Comparison of ENCODE assay signal across 12 cellular contexts in genomic region chr22:24950272-24950902, GRCh38. TPM values are rescaled to one million over a fixed set of nuclear protein-coding genes. Genes with fewer than 3 reads are reported as not detected.
DNase-seq lines count a peak whose midpoint lies in the region; ATAC-seq, FAIRE-seq and TF ChIP-seq lines count a peak whose summit lies in the region.
"Had no signal": no experiment of that assay in that cellular context is flagged by ENCODE, and none has a peak within 500 bp of the region (broad histone marks: within the 10 kb centered on the region; RNA-seq: fewer than 3 reads in every experiment).

No MANE protein-coding gene starts in this region.

- TF ChIP-seq CTCF in HepG2 (CRISPR knock-in tag; IDR thresholded peaks at IDR 0.05) (no peak), right lobe of liver (IDR thresholded peaks at IDR 0.05) (no peak), hepatocyte (IDR thresholded peaks at IDR 0.05; ENCODE audit: poor library complexity) (no peak)

- DNase-seq in HepG2 (ENCODE audit: low spot score) (peak; percentile 20), right lobe of liver (no peak), T-helper 17 cell (no peak), hepatocyte (ENCODE audit: low spot score) (no peak), hepatic stellate cell (ENCODE audit: low spot score) (no peak), ureter (ENCODE audit: low spot score) (no peak)
- no peak for DNase-seq in activated naive CD4-positive, alpha-beta T cell treated with Interleukin-2 at 50 U/mL for 16 hours
- DNase-seq: activated naive CD8-positive, alpha-beta T cell treated with anti-CD3 and anti-CD28 coated beads for 36 hours; stimulated activated CD4-positive, alpha-beta T cell treated with anti-CD3 and anti-CD28 coated beads, Interleukin-15, amount 100 ng/mL, for 24 hours; upper lobe of left lung had no signal

- no peaks in the 10 kb centered on the region for H4K20me1 ChIP-seq in HepG2 (ENCODE audit: insufficient read depth, low read length)
- H4K20me1 ChIP-seq in hepatocyte (ENCODE audit: insufficient read depth, poor library complexity, severe bottlenecking): no peaks in the 10 kb centered on the region

- H3K36me3 ChIP-seq in HepG2 (replicated peaks in 1 of 2; ENCODE audit: control insufficient read depth in 1 of 2, insufficient read depth in 2 of 2, low read length in 2 of 2) (no peaks in the 10 kb centered on the region), right lobe of liver (no peaks in the 10 kb centered on the region), hepatocyte (replicated peaks; ENCODE audit: insufficient read depth, low read depth) (no peaks in the 10 kb centered on the region)
- H3K36me3 ChIP-seq: upper lobe of left lung had no signal

- H3K36me3 Mint-ChIP-seq in T-helper 17 cell (ENCODE audit: low read depth): peaks cover 5% of the 10 kb centered on the region
- H3K36me3 Mint-ChIP-seq: activated naive CD8-positive, alpha-beta T cell treated with anti-CD3 and anti-CD28 coated beads for 36 hours had no signal

- no peak for TF ChIP-seq POLR2A in HepG2 (IDR thresholded peaks at IDR 0.05; ENCODE audit: insufficient read depth in 1 of 2, low read depth in 2 of 2, low read length in 2 of 2)
- no peak for TF ChIP-seq POLR2A in right lobe of liver (IDR thresholded peaks at IDR 0.05)

- 28% methylated on average over 7 of the region's 7 CpGs for WGBS in HepG2 (ENCODE audit: low lambda C conversion rate)
- WGBS in right lobe of liver (ENCODE audit: insufficient coverage, low coverage, low lambda C conversion rate, missing lambda C conversion rate): 18% methylated on average over 5 of the region's 7 CpGs
- WGBS in hepatocyte (ENCODE audit: low lambda C conversion rate, missing lambda C conversion rate): 38% methylated on average over 7 of the region's 7 CpGs

- H3K79me2 ChIP-seq in HepG2 (ENCODE audit: insufficient read depth, low read length) (peaks cover 19% of the 10 kb centered on the region), hepatocyte (peaks cover 14% of the 10 kb centered on the region)

- H3K27me3 ChIP-seq in HepG2 (ENCODE audit: control insufficient read depth in 1 of 2, insufficient read depth in 2 of 2, low read length in 2 of 2) (no peaks in the 10 kb centered on the region), right lobe of liver (no peaks in the 10 kb centered on the region), hepatocyte (no peaks in the 10 kb centered on the region)

- peaks cover 36% of the 10 kb centered on the region for H3K4me1 ChIP-seq in HepG2 (ENCODE audit: insufficient read depth, low read length)
- H3K4me1 ChIP-seq in right lobe of liver: peaks cover 0 to 13% (median 5%) of the 10 kb centered on the region in 4 donors
- peaks cover 12% of the 10 kb centered on the region for H3K4me1 ChIP-seq in hepatocyte (ENCODE audit: insufficient read depth)

- peak overlapping the region; percentile 33 for H3K4me3 Mint-ChIP-seq in T-helper 17 cell
- H3K4me3 Mint-ChIP-seq: activated naive CD8-positive, alpha-beta T cell treated with anti-CD3 and anti-CD28 coated beads for 36 hours had no signal

- no peaks in the 10 kb centered on the region for H3K9me2 ChIP-seq in hepatocyte (replicated peaks; ENCODE audit: insufficient read depth)

- FAIRE-seq in HepG2 (lab: Jason Lieb, UNC): no peak

- BruUV-seq in HepG2 (replicated peaks; lab: Mats Ljungman, UMichigan): no TSS peak

- peak overlapping the region in 1 of 3 experiments; percentile 35; a peak in 1 of 6 replicates for H3K4me3 ChIP-seq in HepG2 (replicated peaks in 1 of 3; ENCODE audit: insufficient read depth in 1 of 3, low read depth in 2 of 3, low read length in 3 of 3)
- H3K4me3 ChIP-seq in right lobe of liver: no peak overlapping the region
- H3K4me3 ChIP-seq in hepatocyte: no peak overlapping the region
- H3K4me3 ChIP-seq: upper lobe of left lung had no signal

- H3K9me3 ChIP-seq in HepG2 (ENCODE audit: low read length): no peaks in the 10 kb centered on the region
- H3K9me3 ChIP-seq in right lobe of liver: no peaks in the 10 kb centered on the region
- H3K9me3 ChIP-seq in T-helper 17 cell (ENCODE audit: control insufficient read depth, low read length, poor library complexity, severe bottlenecking): no peaks in the 10 kb centered on the region
- H3K9me3 ChIP-seq in hepatocyte (ENCODE audit: low read depth): no peaks in the 10 kb centered on the region
- H3K9me3 ChIP-seq: upper lobe of left lung had no signal

- peaks cover 83% of the 10 kb centered on the region for H3K27me3 Mint-ChIP-seq in T-helper 17 cell

- POLR2A ChIA-PET in HepG2 (lab: Yijun Ruan, JAX): interaction anchor here (0.6 kb wide), 1 partner anchor 48 kb away, joined by 3 read pairs; no protein-coding TSS in a partner anchor

- intact Hi-C loops in HepG2 (cut with micrococcal nuclease; ENCODE audit: unreplicated experiment): loop anchor here (5.0 kb wide), 1 partner anchor 77 kb away; no protein-coding TSS in a partner anchor
- intact Hi-C loops in right lobe of liver (cut with DNase I): loop anchor here (5.0 kb wide), 2 partner anchors 97 to 102 kb away; no protein-coding TSS in a partner anchor

- H2AFZ ChIP-seq in HepG2 (ENCODE audit: low read length): peak overlapping the region; percentile 56
- H2AFZ ChIP-seq in hepatocyte: no peak overlapping the region

- peaks cover 14% of the 10 kb centered on the region for H3K4me1 Mint-ChIP-seq in T-helper 17 cell

- no peak overlapping the region for H3K9ac ChIP-seq in HepG2 (ENCODE audit: insufficient read depth, low read depth, low read length)
- H3K9ac ChIP-seq: KMS-11 had no signal

- H3K4me2 ChIP-seq in HepG2 (ENCODE audit: low read depth, low read length): peak overlapping the region; percentile 59
- peak overlapping the region; percentile 70 for H3K4me2 ChIP-seq in hepatocyte
- H3K4me2 ChIP-seq: KMS-11 had no signal

- in situ Hi-C loops in HepG2 (cut with HindIII; ENCODE audit: extremely low pct_ligation_motif_present, low pct_unique_long_range_greater_than_20kb): loop anchor here (5.0 kb wide), 1 partner anchor 77 kb away; no protein-coding TSS in a partner anchor

- ATAC-seq in HepG2 (no peak), right lobe of liver (no peak), T-helper 17 cell (no peak), GM19452 (IDR thresholded peaks at IDR 0.05; ENCODE audit: unreplicated experiment) (no peak)

- TF ChIP-seq EP300 in HepG2 (IDR thresholded peaks at IDR 0.05; ENCODE audit: low read depth in 2 of 2, low read length in 2 of 2) (no peak), HepG2 (CRISPR knock-in tag; IDR thresholded peaks at IDR 0.05; ENCODE audit: borderline replicate concordance) (no peak)

- H3K27ac Mint-ChIP-seq in T-helper 17 cell: no peak overlapping the region
- H3K27ac Mint-ChIP-seq: activated naive CD8-positive, alpha-beta T cell treated with anti-CD3 and anti-CD28 coated beads for 36 hours had no signal

- TF ChIP-seq RAD21 in HepG2 (CRISPR knock-in tag; IDR thresholded peaks at IDR 0.05): no peak

- no peak overlapping the region for H3K27ac ChIP-seq in HepG2 (ENCODE audit: extremely low read length, insufficient read depth, low read length)
- no peak overlapping the region for H3K27ac ChIP-seq in right lobe of liver
- no peak overlapping the region for H3K27ac ChIP-seq in hepatocyte
- H3K27ac ChIP-seq: KMS-11, upper lobe of left lung had no signal

- CTCF ChIA-PET in HepG2 (lab: Yijun Ruan, JAX; ENCODE audit: low intra/inter-chr PET ratio, low total read pairs): interaction anchor here (0.9 to 2.4 kb wide), 2 partner anchors 98 to 107 kb away, joined by 3 to 20 read pairs; no protein-coding TSS in a partner anchor

RNA-seq across cellular contexts. Expression of gene KIAA1671, which starts 2.1 kb away (rescaled TPM):
- total RNA-seq in HepG2 (2016; rRNA removed; fragmentation: Illumina TruSeq; extraction: Trizol) (12.0 and 13.5 TPM in 2 replicates), right lobe of liver (10 to 100 TPM; 31.1 to 56.6 (median 39.2) TPM), T-helper 17 cell (1 to 10 TPM; 1.4 to 3.2 TPM), hepatocyte (24.1 and 26.5 TPM in 2 replicates), ureter (43.7 TPM)
- 1.2 and 1.5 TPM in 2 replicates for total RNA-seq in HepG2 (2016; cell fraction: cytosol; rRNA removed; fragmentation: Illumina TruSeq; extraction: Trizol; ENCODE audit: low read depth)
- total RNA-seq in HepG2 (2016; cell fraction: insoluble cytoplasmic fraction; rRNA removed; fragmentation: Illumina TruSeq; extraction: Trizol): 10.6 and 12.4 TPM in 2 replicates
- total RNA-seq in HepG2 (2016; cell fraction: membrane; rRNA removed; fragmentation: Illumina TruSeq; extraction: Trizol): 5.9 TPM in 2 replicates
- total RNA-seq in HepG2 (2016; cell fraction: nucleus; rRNA removed; fragmentation: Illumina TruSeq; extraction: Trizol): 18.9 and 21.9 TPM in 2 replicates
- polyA plus RNA-seq in HepG2 (2011; rRNA removed) (13.6 and 13.7 TPM in 2 replicates), hepatocyte (7.0 and 8.1 TPM in 2 replicates)
- 6.1 and 8.9 TPM in 2 replicates for polyA plus RNA-seq in HepG2 (2011; cell fraction: cytosol; rRNA removed)
- 14.1 and 14.4 TPM in 2 replicates for polyA plus RNA-seq in HepG2 (2011; cell fraction: nucleus; rRNA removed)
- polyA plus RNA-seq in HepG2 (2012): 8.2 and 9.7 TPM in 2 replicates
- 0.76 and 0.78 TPM in 2 replicates for polyA plus RNA-seq in HepG2 (2016; cell fraction: cytosol; fragmentation: Illumina TruSeq; extraction: Trizol; ENCODE audit: low read depth)
- 10.8 and 14.0 TPM in 2 replicates for polyA plus RNA-seq in HepG2 (2016; cell fraction: insoluble cytoplasmic fraction; fragmentation: Illumina TruSeq; extraction: Trizol; ENCODE audit: low read depth)
- 2.0 and 2.7 TPM in 2 replicates for polyA plus RNA-seq in HepG2 (2016; cell fraction: membrane; fragmentation: Illumina TruSeq; extraction: Trizol; ENCODE audit: low read depth)
- polyA plus RNA-seq in HepG2 (2016; cell fraction: nucleus; fragmentation: Illumina TruSeq; extraction: Trizol; ENCODE audit: insufficient read depth, low read depth): 16.4 and 16.6 TPM in 2 replicates
- 20.3 and 22.7 TPM in 2 replicates for polyA minus RNA-seq in HepG2 (2011; rRNA and poly(A)+ RNA removed; ENCODE audit: low replicate concordance)
- 12.7 and 14.7 TPM in 2 replicates for polyA minus RNA-seq in HepG2 (2011; cell fraction: cytosol; rRNA and poly(A)+ RNA removed)
- polyA minus RNA-seq in HepG2 (2011; cell fraction: nucleus; rRNA and poly(A)+ RNA removed): 27.4 and 35.6 TPM in 2 replicates

RNA-seq across cellular contexts. Expression of gene LHFPL7, which starts 3.9 kb away (rescaled TPM):
- total RNA-seq in HepG2 (2016; rRNA removed; fragmentation: Illumina TruSeq; extraction: Trizol): not detected in 2 replicates
- total RNA-seq in HepG2 (2016; cell fraction: cytosol; rRNA removed; fragmentation: Illumina TruSeq; extraction: Trizol; ENCODE audit: low read depth): not detected in 2 replicates
- total RNA-seq in HepG2 (2016; cell fraction: insoluble cytoplasmic fraction; rRNA removed; fragmentation: Illumina TruSeq; extraction: Trizol): not detected in 2 replicates
- total RNA-seq in HepG2 (2016; cell fraction: membrane; rRNA removed; fragmentation: Illumina TruSeq; extraction: Trizol): not detected in 2 replicates
- total RNA-seq in HepG2 (2016; cell fraction: nucleus; rRNA removed; fragmentation: Illumina TruSeq; extraction: Trizol): not detected in 2 replicates
- polyA plus RNA-seq in HepG2 (2011; rRNA removed): not detected in 2 replicates
- polyA plus RNA-seq in HepG2 (2011; cell fraction: cytosol; rRNA removed): not detected in 2 replicates
- polyA plus RNA-seq in HepG2 (2011; cell fraction: nucleus; rRNA removed): not detected in 2 replicates
- polyA plus RNA-seq in HepG2 (2012): not detected in 2 replicates
- not detected in 2 replicates for polyA plus RNA-seq in HepG2 (2016; cell fraction: cytosol; fragmentation: Illumina TruSeq; extraction: Trizol; ENCODE audit: low read depth)
- not detected in 2 replicates for polyA plus RNA-seq in HepG2 (2016; cell fraction: insoluble cytoplasmic fraction; fragmentation: Illumina TruSeq; extraction: Trizol; ENCODE audit: low read depth)
- not detected in 2 replicates for polyA plus RNA-seq in HepG2 (2016; cell fraction: membrane; fragmentation: Illumina TruSeq; extraction: Trizol; ENCODE audit: low read depth)
- polyA plus RNA-seq in HepG2 (2016; cell fraction: nucleus; fragmentation: Illumina TruSeq; extraction: Trizol; ENCODE audit: insufficient read depth, low read depth): not detected in 2 replicates
- not detected in 2 replicates for polyA minus RNA-seq in HepG2 (2011; rRNA and poly(A)+ RNA removed; ENCODE audit: low replicate concordance)
- polyA minus RNA-seq in HepG2 (2011; cell fraction: cytosol; rRNA and poly(A)+ RNA removed): not detected in 2 replicates
- not detected in 2 replicates for polyA minus RNA-seq in HepG2 (2011; cell fraction: nucleus; rRNA and poly(A)+ RNA removed)
- total RNA-seq in right lobe of liver: not detected
- total RNA-seq in T-helper 17 cell: not detected
- not detected in 2 replicates for total RNA-seq in hepatocyte
- not detected in 2 replicates for polyA plus RNA-seq in hepatocyte
- not detected for total RNA-seq in ureter
- total RNA-seq: activated naive CD8-positive, alpha-beta T cell treated with anti-CD3 and anti-CD28 coated beads for 36 hours; upper lobe of left lung had no signal
